Comparison of ENCODE assay signal across 20 cellular contexts in the genomic region with DNA sequence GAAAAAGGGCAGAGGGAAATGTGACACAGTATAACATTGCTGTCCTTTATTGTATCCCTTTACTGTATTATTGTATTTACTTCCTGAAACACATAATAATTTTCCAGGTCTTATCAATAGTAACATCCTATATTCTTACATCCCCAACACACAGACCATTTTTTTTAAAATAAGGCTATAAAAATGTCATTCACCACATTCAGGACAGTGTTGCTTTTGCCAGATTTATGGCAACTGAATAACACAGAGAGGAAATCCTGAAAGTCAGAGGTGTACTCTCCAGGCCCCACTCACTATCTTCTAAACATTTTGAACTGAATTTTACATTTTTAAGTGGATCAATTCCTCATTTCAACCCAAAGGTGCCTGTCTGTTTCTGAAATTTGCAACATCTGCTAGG.
"Had no signal": no experiment of that assay in that cellular context is flagged by ENCODE, and none has a peak within 500 bp of the region (broad histone marks: within the 10 kb centered on the region; RNA-seq: fewer than 3 reads in every experiment).

No MANE protein-coding gene starts in this region.

- H3K36me3 ChIP-seq: cardiac muscle cell, lower lobe of right lung had no signal

- H3K36me3 Mint-ChIP-seq: natural killer cell had no signal

- H3K27ac ChIP-seq: body of pancreas, cardiac muscle cell, foreskin keratinocyte, lower lobe of right lung, testis had no signal

- ATAC-seq: body of pancreas, foreskin keratinocyte, lower lobe of right lung, natural killer cell had no signal

- H3K4me3 ChIP-seq: body of pancreas, cardiac muscle cell, lower lobe of right lung, testis had no signal

- H3K4me1 ChIP-seq: body of pancreas, foreskin keratinocyte, lower lobe of right lung, testis had no signal

- H3K4me3 Mint-ChIP-seq: activated CD4-positive, alpha-beta T cell treated with anti-CD3 and anti-CD28 coated beads, Interleukin-2, amount 10 ng/mL, durations not matched to agents 7 days and 5 days; activated T-cell treated with anti-CD3 and anti-CD28 coated beads, Interleukin-2, amount 50 U/mL, for 24 hours; natural killer cell; type B pancreatic cell had no signal

- H3K27me3 Mint-ChIP-seq: activated CD4-positive, alpha-beta T cell treated with anti-CD3 and anti-CD28 coated beads, Interleukin-2, amount 10 ng/mL, durations not matched to agents 7 days and 5 days; activated T-cell treated with anti-CD3 and anti-CD28 coated beads, Interleukin-2, amount 50 U/mL, for 24 hours; progenitor cell of endocrine pancreas; type B pancreatic cell had no signal

- H3K9me3 Mint-ChIP-seq: activated CD4-positive, alpha-beta T cell treated with anti-CD3 and anti-CD28 coated beads, Interleukin-2, amount 10 ng/mL, durations not matched to agents 7 days and 5 days; activated T-cell treated with anti-CD3 and anti-CD28 coated beads, Interleukin-2, amount 50 U/mL, for 24 hours; natural killer cell had no signal

- DNase-seq: activated CD4-positive, alpha-beta T cell treated with anti-CD3 and anti-CD28 coated beads, Interleukin-2, amount 10 ng/mL, durations not matched to agents 7 days and 5 days; activated CD8-positive, alpha-beta memory T cell treated with anti-CD3 and anti-CD28 coated beads for 24 hours; activated CD8-positive, alpha-beta memory T cell treated with anti-CD3 and anti-CD28 coated beads, Interleukin-2, amount 50 U/mL, for 4 hours; activated naive CD4-positive, alpha-beta T cell treated with Interleukin-2 at 50 U/mL for 16 hours; activated T-cell treated with anti-CD3 and anti-CD28 coated beads, Interleukin-2, amount 50 U/mL, for 24 hours; anterior cingulate cortex; body of pancreas; cortex of kidney; effector CD4-positive, alpha-beta T cell; erythroblast; foreskin keratinocyte; lower lobe of right lung; natural killer cell; retina; stimulated activated CD4-positive, alpha-beta T cell treated with anti-CD3 and anti-CD28 coated beads, Interleukin-4, amount 100 ng/mL, for 1 hour; stimulated activated naive CD4-positive, alpha-beta T cell; testis had no signal

- H3K27ac Mint-ChIP-seq: activated CD4-positive, alpha-beta T cell treated with anti-CD3 and anti-CD28 coated beads, Interleukin-2, amount 10 ng/mL, durations not matched to agents 7 days and 5 days; natural killer cell; progenitor cell of endocrine pancreas; type B pancreatic cell had no signal

- H3K9me3 ChIP-seq: body of pancreas, lower lobe of right lung, testis had no signal

- H3K27me3 ChIP-seq: body of pancreas, cardiac muscle cell, foreskin keratinocyte, testis had no signal
